In the genomic region with DNA sequence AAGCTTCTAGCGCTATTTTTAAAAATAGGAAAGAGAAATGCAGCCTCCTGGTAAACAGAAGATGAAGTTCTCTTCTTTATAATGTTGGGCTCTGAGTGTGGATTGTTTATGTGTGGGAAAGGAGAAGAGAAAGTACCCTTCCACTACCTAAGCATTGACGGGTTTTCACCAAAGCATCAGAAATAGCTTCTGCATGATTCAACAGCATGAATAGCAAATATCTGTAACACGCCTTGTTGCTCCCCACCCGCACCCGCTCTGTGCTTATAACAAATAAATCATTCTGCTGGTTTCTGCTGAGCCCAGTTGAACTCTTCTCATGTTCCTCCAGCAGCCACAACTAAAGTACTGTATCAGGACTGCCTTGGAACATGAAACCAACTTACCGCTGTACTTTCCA, we compare ENCODE assay signal across 7 cellular contexts. TPM values are rescaled to one million over a fixed set of nuclear protein-coding genes. Genes with fewer than 3 reads are reported as not detected.
DNase-seq lines count a peak whose midpoint lies in the region; ATAC-seq and TF ChIP-seq lines count a peak whose summit lies in the region.

No MANE protein-coding gene starts in this region.

- H3K36me3 Mint-ChIP-seq in T-helper 17 cell (ENCODE audit: low read depth), result peaks cover 3% of the 10 kb centered on the region
- no peaks in the 10 kb centered on the region for H3K36me3 Mint-ChIP-seq in osteocyte (ENCODE audit: unreplicated experiment)
- no peaks in the 10 kb centered on the region for H3K36me3 Mint-ChIP-seq in WTC11

- TF ChIP-seq CTCF in spleen (IDR thresholded peaks at IDR 0.05 in 8 of 11, conservative IDR thresholded peaks at IDR 0.05 in 3 of 11) (no peak), osteocyte (IDR thresholded peaks at IDR 0.05) (no peak), ascending aorta (IDR thresholded peaks at IDR 0.05) (no peak), WTC11 (IDR thresholded peaks at IDR 0.05) (no peak)

- H3K4me3 ChIP-seq in spleen, result peak overlapping the region in 2 of 8 donors; percentile 6 to 39
- H3K4me3 ChIP-seq in ascending aorta, result no peak overlapping the region

- H3K27me3 ChIP-seq in spleen (replicated peaks in 1 of 7), result no peaks in the 10 kb centered on the region
- no peaks in the 10 kb centered on the region for H3K27me3 ChIP-seq in ascending aorta

- H3K4me3 Mint-ChIP-seq in T-helper 17 cell (no peak overlapping the region), osteocyte (ENCODE audit: unreplicated experiment) (no peak overlapping the region), WTC11 (no peak overlapping the region)

- DNase-seq in T-helper 17 cell (no peak), spleen (peak; percentile 82), osteocyte (ENCODE audit: extremely low spot score, unreplicated experiment) (no peak), ascending aorta (ENCODE audit: low spot score in 2 of 2) (no peak), WTC11 (ENCODE audit: low spot score) (no peak)

- CTCF ChIA-PET in WTC11 (lab: Charles Lee), result interaction anchor here (0.8 kb wide), 1 partner anchor 21 kb away, joined by 3 read pairs; no protein-coding TSS in a partner anchor

- H3K27ac ChIP-seq in spleen (peak overlapping the region; percentile 38 to 79 (median 70)), ascending aorta (no peak overlapping the region)

- no peaks in the 10 kb centered on the region for H3K9me3 ChIP-seq in T-helper 17 cell (ENCODE audit: control insufficient read depth, low read length, poor library complexity, severe bottlenecking)
- no peaks in the 10 kb centered on the region for H3K9me3 ChIP-seq in spleen
- no peaks in the 10 kb centered on the region for H3K9me3 ChIP-seq in ascending aorta

- no peaks in the 10 kb centered on the region for H3K27me3 Mint-ChIP-seq in T-helper 17 cell
- H3K27me3 Mint-ChIP-seq in osteocyte (ENCODE audit: unreplicated experiment), result no peaks in the 10 kb centered on the region
- H3K27me3 Mint-ChIP-seq in WTC11 (ENCODE audit: low read depth), result no peaks in the 10 kb centered on the region

- POLR2A ChIA-PET in WTC11 (lab: Charles Lee), result no interaction called here

- H3K4me1 ChIP-seq in spleen, result peaks cover 0 to 50% (median 0%) of the 10 kb centered on the region in 6 donors
- peaks cover 0 to 3% of the 10 kb centered on the region in 2 donors for H3K4me1 ChIP-seq in ascending aorta

- ATAC-seq in GM19351 (IDR thresholded peaks at IDR 0.05; ENCODE audit: unreplicated experiment) (peak; percentile 91), HG03025 (IDR thresholded peaks at IDR 0.05; ENCODE audit: low FRiP score, unreplicated experiment) (peak; percentile 94), T-helper 17 cell (peak; percentile 36), WTC11 (no peak)

- no peak overlapping the region for H3K27ac Mint-ChIP-seq in T-helper 17 cell
- H3K27ac Mint-ChIP-seq in osteocyte (ENCODE audit: unreplicated experiment), result no peak overlapping the region
- no peak overlapping the region for H3K27ac Mint-ChIP-seq in WTC11

- WGBS in spleen, 5 donors, result 54 to 76% (median 68%) methylated on average over 6 of the region's 6 CpGs

- no peaks in the 10 kb centered on the region for H3K36me3 ChIP-seq in spleen
- no peaks in the 10 kb centered on the region for H3K36me3 ChIP-seq in ascending aorta

- H3K9me3 Mint-ChIP-seq in osteocyte (ENCODE audit: unreplicated experiment) (no peaks in the 10 kb centered on the region), WTC11 (no peaks in the 10 kb centered on the region)

- H3K4me1 Mint-ChIP-seq in T-helper 17 cell, result peaks cover 6% of the 10 kb centered on the region
- no peaks in the 10 kb centered on the region for H3K4me1 Mint-ChIP-seq in osteocyte (ENCODE audit: unreplicated experiment)
- no peaks in the 10 kb centered on the region for H3K4me1 Mint-ChIP-seq in WTC11

- intact Hi-C loops in spleen (cut with DNase I; ENCODE audit: low total_unique reads) (no loop called here), ascending aorta (cut with DNase I) (no loop called here)

- peak in 1 of 3 donors; percentile 43 for TF ChIP-seq POLR2A in spleen (IDR thresholded peaks at IDR 0.05)

TF ChIP-seq in WTC11, 78 proteins besides CTCF, POLR2A, EP300 and RAD21:
- TF ChIP-seq OVOL2 (CRISPR knock-in tag; IDR thresholded peaks at IDR 0.05; ENCODE audit: borderline replicate concordance), result no peak
- TF ChIP-seq, protein P1, sequence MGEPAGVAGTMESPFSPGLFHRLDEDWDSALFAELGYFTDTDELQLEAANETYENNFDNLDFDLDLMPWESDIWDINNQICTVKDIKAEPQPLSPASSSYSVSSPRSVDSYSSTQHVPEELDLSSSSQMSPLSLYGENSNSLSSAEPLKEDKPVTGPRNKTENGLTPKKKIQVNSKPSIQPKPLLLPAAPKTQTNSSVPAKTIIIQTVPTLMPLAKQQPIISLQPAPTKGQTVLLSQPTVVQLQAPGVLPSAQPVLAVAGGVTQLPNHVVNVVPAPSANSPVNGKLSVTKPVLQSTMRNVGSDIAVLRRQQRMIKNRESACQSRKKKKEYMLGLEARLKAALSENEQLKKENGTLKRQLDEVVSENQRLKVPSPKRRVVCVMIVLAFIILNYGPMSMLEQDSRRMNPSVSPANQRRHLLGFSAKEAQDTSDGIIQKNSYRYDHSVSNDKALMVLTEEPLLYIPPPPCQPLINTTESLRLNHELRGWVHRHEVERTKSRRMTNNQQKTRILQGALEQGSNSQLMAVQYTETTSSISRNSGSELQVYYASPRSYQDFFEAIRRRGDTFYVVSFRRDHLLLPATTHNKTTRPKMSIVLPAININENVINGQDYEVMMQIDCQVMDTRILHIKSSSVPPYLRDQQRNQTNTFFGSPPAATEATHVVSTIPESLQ (CRISPR knock-in tag; IDR thresholded peaks at IDR 0.05), result no peak
- no peak for TF ChIP-seq IRF1 (CRISPR knock-in tag; IDR thresholded peaks at IDR 0.05)
- no peak for TF ChIP-seq HMGXB4 (CRISPR knock-in tag; IDR thresholded peaks at IDR 0.05)
- TF ChIP-seq SMAD3 (CRISPR knock-in tag; IDR thresholded peaks at IDR 0.05; ENCODE audit: borderline replicate concordance), result no peak
- TF ChIP-seq ZNF671 (CRISPR knock-in tag; IDR thresholded peaks at IDR 0.05), result no peak
- TF ChIP-seq JAZF1 (CRISPR knock-in tag; IDR thresholded peaks at IDR 0.05), result no peak
- TF ChIP-seq ATF1 (CRISPR knock-in tag; IDR thresholded peaks at IDR 0.05), result no peak
- no peak for TF ChIP-seq MYBL2 (CRISPR knock-in tag; IDR thresholded peaks at IDR 0.05)
- TF ChIP-seq, protein P2, sequence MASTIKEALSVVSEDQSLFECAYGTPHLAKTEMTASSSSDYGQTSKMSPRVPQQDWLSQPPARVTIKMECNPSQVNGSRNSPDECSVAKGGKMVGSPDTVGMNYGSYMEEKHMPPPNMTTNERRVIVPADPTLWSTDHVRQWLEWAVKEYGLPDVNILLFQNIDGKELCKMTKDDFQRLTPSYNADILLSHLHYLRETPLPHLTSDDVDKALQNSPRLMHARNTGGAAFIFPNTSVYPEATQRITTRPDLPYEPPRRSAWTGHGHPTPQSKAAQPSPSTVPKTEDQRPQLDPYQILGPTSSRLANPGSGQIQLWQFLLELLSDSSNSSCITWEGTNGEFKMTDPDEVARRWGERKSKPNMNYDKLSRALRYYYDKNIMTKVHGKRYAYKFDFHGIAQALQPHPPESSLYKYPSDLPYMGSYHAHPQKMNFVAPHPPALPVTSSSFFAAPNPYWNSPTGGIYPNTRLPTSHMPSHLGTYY (CRISPR knock-in tag; IDR thresholded peaks at IDR 0.05), result no peak
- no peak for TF ChIP-seq FOXK1 (CRISPR knock-in tag; IDR thresholded peaks at IDR 0.05)
- TF ChIP-seq, protein P3, sequence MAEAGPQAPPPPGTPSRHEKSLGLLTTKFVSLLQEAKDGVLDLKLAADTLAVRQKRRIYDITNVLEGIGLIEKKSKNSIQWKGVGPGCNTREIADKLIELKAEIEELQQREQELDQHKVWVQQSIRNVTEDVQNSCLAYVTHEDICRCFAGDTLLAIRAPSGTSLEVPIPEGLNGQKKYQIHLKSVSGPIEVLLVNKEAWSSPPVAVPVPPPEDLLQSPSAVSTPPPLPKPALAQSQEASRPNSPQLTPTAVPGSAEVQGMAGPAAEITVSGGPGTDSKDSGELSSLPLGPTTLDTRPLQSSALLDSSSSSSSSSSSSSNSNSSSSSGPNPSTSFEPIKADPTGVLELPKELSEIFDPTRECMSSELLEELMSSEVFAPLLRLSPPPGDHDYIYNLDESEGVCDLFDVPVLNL (CRISPR knock-in tag; IDR thresholded peaks at IDR 0.05; ENCODE audit: borderline replicate concordance, low read depth), result no peak
- no peak for TF ChIP-seq EMX1 (CRISPR knock-in tag; IDR thresholded peaks at IDR 0.05)

RNA-seq across cellular contexts. Expression of gene TXLNB, which starts 20.7 kb away (rescaled TPM):
- total RNA-seq in T-helper 17 cell, result under 1 TPM; 0.42 to 0.52 TPM
- total RNA-seq in spleen, result 1 to 10 TPM; 2.4 to 6.6 (median 3.6) TPM
- 1 to 10 TPM; 1.2 to 2.2 (median 1.3) TPM for polyA plus RNA-seq in spleen
- total RNA-seq in osteocyte, result 0.08 TPM in 1 of 2 replicates, not detected in the other
- total RNA-seq in ascending aorta, result not detected
- 0.07 to 0.16 TPM (median 0.15 TPM) in 3 replicates for total RNA-seq in WTC11 (2021)

Comparison
In these comparisons a context has a peak if more than half of its experiments do, and no peak if none do; other contexts are left out.
1. H3K27ac ChIP-seq: peak in spleen (8 of 8); none in ascending aorta (0 of 2).